1 cellular context compared by ENCODE assay signal in genomic region chr10:103643381-103643780, GRCh38.
TF ChIP-seq lines count a peak whose summit lies in the region.

No MANE protein-coding gene starts in this region.

TF ChIP-seq in HepG2, 621 proteins besides CTCF, POLR2A, EP300 and RAD21 (continued from another document):
- TF ChIP-seq ZBTB10 (CRISPR knock-in tag; IDR thresholded peaks at IDR 0.05; ENCODE audit: borderline replicate concordance) (no peak), ZNF576 (CRISPR knock-in tag; IDR thresholded peaks at IDR 0.05) (no peak), SP4 (CRISPR knock-in tag; IDR thresholded peaks at IDR 0.05) (no peak), ZNF891 (CRISPR knock-in tag; IDR thresholded peaks at IDR 0.05) (no peak), ZNF362 (CRISPR knock-in tag; IDR thresholded peaks at IDR 0.05; ENCODE audit: borderline replicate concordance) (no peak), ZBTB3 (CRISPR knock-in tag; IDR thresholded peaks at IDR 0.05; ENCODE audit: borderline replicate concordance, low read depth) (no peak), ATF7 (IDR thresholded peaks at IDR 0.05) (no peak), ATF7 (CRISPR knock-in tag; IDR thresholded peaks at IDR 0.05) (no peak), NFRKB (IDR thresholded peaks at IDR 0.05) (no peak), SPEN (CRISPR knock-in tag; IDR thresholded peaks at IDR 0.05; ENCODE audit: low read depth) (no peak), ARHGAP35 (CRISPR knock-in tag; IDR thresholded peaks at IDR 0.05; ENCODE audit: borderline replicate concordance) (no peak), PREB (CRISPR knock-in tag; IDR thresholded peaks at IDR 0.05) (no peak), ZNF503 (CRISPR knock-in tag; IDR thresholded peaks at IDR 0.05) (no peak), NFIB (CRISPR knock-in tag; IDR thresholded peaks at IDR 0.05; ENCODE audit: borderline replicate concordance) (no peak), YY1 (IDR thresholded peaks at IDR 0.05; ENCODE audit: insufficient read depth, insufficient replicate concordance, low read depth, low read length) (no peak), KAT2B (IDR thresholded peaks at IDR 0.05; ENCODE audit: borderline replicate concordance, low read depth, low read length) (no peak)
